32 cellular contexts compared by ENCODE assay signal in genomic region chr20:36396847-36397246, GRCh38.
"Had no signal": no experiment of that assay in that cellular context is flagged by ENCODE, and none has a peak within 500 bp of the region (broad histone marks: within the 10 kb centered on the region; RNA-seq: fewer than 3 reads in every experiment).

No MANE protein-coding gene starts in this region.

- H3K4me3 ChIP-seq: ascending aorta, cardiac muscle cell had no signal

- H3K27ac ChIP-seq: ascending aorta, cardiac muscle cell, WERI-Rb-1 had no signal

- H3K27me3 ChIP-seq: cardiac muscle cell had no signal

- DNase-seq: activated CD4-positive, alpha-beta memory T cell treated with anti-CD3 and anti-CD28 coated beads, Interleukin-2, amount 10 ng/mL, durations not matched to agents 7 days and 5 days; activated CD4-positive, alpha-beta T cell treated with anti-CD3 and anti-CD28 coated beads for 1 hour; activated CD4-positive, alpha-beta T cell treated with anti-CD3 and anti-CD28 coated beads for 36 hours; activated CD4-positive, alpha-beta T cell treated with anti-CD3 and anti-CD28 coated beads for 48 hours; activated CD4-positive, alpha-beta T cell treated with anti-CD3 and anti-CD28 coated beads, Interleukin-2, amount 10 ng/mL, durations not matched to agents 7 days and 5 days; activated CD4-positive, alpha-beta T cell treated with anti-CD3 and anti-CD28 coated beads, Interleukin-2, amount 50 U/mL, for 48 hours; activated CD4-positive, CD25-positive, alpha-beta regulatory T cell; activated CD8-positive, alpha-beta memory T cell treated with anti-CD3 and anti-CD28 coated beads for 24 hours; activated CD8-positive, alpha-beta memory T cell treated with anti-CD3 and anti-CD28 coated beads, Interleukin-2, amount 10 ng/mL, durations not matched to agents 7 days and 5 days; activated CD8-positive, alpha-beta memory T cell treated with anti-CD3 and anti-CD28 coated beads, Interleukin-2, amount 50 U/mL, for 48 hours; activated CD8-positive, alpha-beta T cell treated with anti-CD3 and anti-CD28 coated beads, Interleukin-2, amount 10 ng/mL, durations not matched to agents 7 days and 5 days; activated effector memory CD4-positive, alpha-beta T cell treated with Interleukin-2 at 50 U/mL for 16 hours; activated gamma-delta T cell; activated naive CD4-positive, alpha-beta T cell treated with anti-CD3 and anti-CD28 coated beads, Interleukin-2, amount 10 ng/mL, durations not matched to agents 7 days and 5 days; activated naive CD4-positive, alpha-beta T cell treated with Interleukin-2 at 50 U/mL for 16 hours; activated naive CD8-positive, alpha-beta T cell treated with anti-CD3 and anti-CD28 coated beads, Interleukin-2, amount 10 ng/mL, durations not matched to agents 7 days and 5 days; activated naive CD8-positive, alpha-beta T cell treated with anti-CD3 and anti-CD28 coated beads, Interleukin-2, amount 50 U/mL, for 24 hours; activated T-cell treated with anti-CD3 and anti-CD28 coated beads, Interleukin-2, amount 50 U/mL, for 24 hours; activated T-cell treated with anti-CD3 and anti-CD28 coated beads, Interleukin-2, amount 50 U/mL, for 48 hours; amygdala; anterior cingulate cortex; caudate nucleus; cerebellar nuclear complex; T-helper 1 cell; T-helper 2 cell; T-helper 9 cell; WERI-Rb-1 had no signal

- H3K9me3 ChIP-seq: ascending aorta had no signal

- H3K4me1 ChIP-seq: ascending aorta had no signal

- FAIRE-seq: TTC549 had no signal

- H3K36me3 ChIP-seq: ascending aorta, cardiac muscle cell, WERI-Rb-1 had no signal

- ATAC-seq: activated CD4-positive, alpha-beta T cell treated with anti-CD3 and anti-CD28 coated beads for 36 hours; activated CD4-positive, CD25-positive, alpha-beta regulatory T cell treated with anti-CD3 and anti-CD28 coated beads, Interleukin-2, amount 50 U/mL, for 24 hours; activated CD8-positive, alpha-beta memory T cell treated with anti-CD3 and anti-CD28 coated beads, Interleukin-2, amount 10 ng/mL, durations not matched to agents 7 days and 5 days; activated CD8-positive, alpha-beta T cell treated with anti-CD3 and anti-CD28 coated beads, Interleukin-2, amount 10 ng/mL, durations not matched to agents 7 days and 5 days; activated naive CD8-positive, alpha-beta T cell treated with anti-CD3 and anti-CD28 coated beads, Interleukin-2, amount 50 U/mL, for 24 hours; WTC11 had no signal
